Comparison of ENCODE assay signal across 12 cellular contexts in the genomic region with DNA sequence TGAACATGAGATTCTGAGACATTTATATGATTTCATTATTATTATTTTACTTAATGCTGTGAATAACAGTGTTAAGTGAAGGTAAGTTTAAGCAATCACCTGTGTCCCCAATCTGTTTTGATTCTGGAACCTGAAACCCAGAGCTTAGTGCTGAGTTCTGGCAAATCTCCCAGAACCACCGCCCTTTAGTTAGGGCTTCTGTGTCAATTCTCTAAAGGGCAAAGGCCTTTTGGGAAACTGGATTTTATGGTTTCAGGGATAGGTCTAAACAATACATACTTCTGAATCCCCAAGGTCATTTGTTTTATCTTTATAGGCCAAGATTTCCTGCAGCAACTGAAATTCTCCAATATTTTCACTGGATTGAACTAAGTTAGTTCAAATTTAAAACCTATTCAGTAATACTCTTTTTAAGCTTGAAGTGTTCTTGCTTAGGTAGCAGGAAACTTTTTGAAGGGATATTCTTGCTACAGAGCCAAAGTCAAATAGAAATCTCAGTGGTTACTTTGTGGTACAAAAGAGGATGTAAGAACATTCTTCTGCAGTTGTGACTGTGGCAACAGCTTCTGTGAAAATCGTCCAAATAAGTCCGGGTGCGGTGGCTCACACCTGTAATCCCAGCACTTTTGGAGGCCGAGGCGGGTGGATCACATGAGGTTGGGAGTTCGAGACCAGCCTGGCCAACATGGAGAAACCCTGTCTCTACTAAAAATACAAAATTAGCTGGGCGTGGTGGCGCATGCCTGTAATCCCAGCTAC. TPM values are rescaled to one million over a fixed set of nuclear protein-coding genes. Genes with fewer than 3 reads are reported as not detected.
DNase-seq lines count a peak whose midpoint lies in the region; ATAC-seq, FAIRE-seq and TF ChIP-seq lines count a peak whose summit lies in the region.
"Had no signal": no experiment of that assay in that cellular context is flagged by ENCODE, and none has a peak within 500 bp of the region (broad histone marks: within the 10 kb centered on the region; RNA-seq: fewer than 3 reads in every experiment).

No MANE protein-coding gene starts in this region.

- no peaks in the 10 kb centered on the region for H3K4me1 ChIP-seq in sigmoid colon
- no peaks in the 10 kb centered on the region for H3K4me1 ChIP-seq in left lung
- H3K4me1 ChIP-seq: suprapubic skin had no signal

- H3K27ac ChIP-seq in sigmoid colon, result no peak overlapping the region
- H3K27ac ChIP-seq in left lung, result no peak overlapping the region
- H3K27ac ChIP-seq: suprapubic skin had no signal

- FAIRE-seq in GM12891 (lab: Jason Lieb, UNC), result peak; percentile 80

- no peaks in the 10 kb centered on the region for H3K36me3 ChIP-seq in sigmoid colon
- no peaks in the 10 kb centered on the region for H3K36me3 ChIP-seq in left lung
- H3K36me3 ChIP-seq: suprapubic skin had no signal

- no peak for TF ChIP-seq POLR2A in GM12891 (IDR thresholded peaks at IDR 0.05; ENCODE audit: low read depth, low read length)
- no peak for TF ChIP-seq POLR2A in sigmoid colon (IDR thresholded peaks at IDR 0.05)

- no peak for TF ChIP-seq EP300 in sigmoid colon (IDR thresholded peaks at IDR 0.05)

- intact Hi-C loops in sigmoid colon (cut with DNase I), result no loop called here
- intact Hi-C loops in left lung (cut with DNase I), result no loop called here

- no peak for TF ChIP-seq CTCF in sigmoid colon (IDR thresholded peaks at IDR 0.05)
- TF ChIP-seq CTCF in foreskin fibroblast (IDR thresholded peaks at IDR 0.05; ENCODE audit: low read depth, low read length), result no peak
- TF ChIP-seq CTCF in left lung (IDR thresholded peaks at IDR 0.05), result no peak

- DNase-seq in GM12891 (ENCODE audit: insufficient read length, low spot score) (no peak), NCI-H2171 treated with DMSO at 0.1 percent for 48 hours (lab: John Stamatoyannopoulos, UW) (peak; percentile 87), sigmoid colon (no peak), foreskin fibroblast (no peak), left lung (no peak)
- no peak for DNase-seq in stimulated activated CD4-positive, alpha-beta T cell treated with anti-CD3 and anti-CD28 coated beads, Interleukin-1b, Interleukin-23, amount 100 ng/mL, for 48 hours
- DNase-seq: central memory CD4-positive, alpha-beta T cell; DND-41 had no signal

- H3K4me3 ChIP-seq in sigmoid colon (no peak overlapping the region), foreskin fibroblast (ENCODE audit: low read depth in 1 of 2, low read length in 2 of 2) (no peak overlapping the region), left lung (no peak overlapping the region)
- H3K4me3 ChIP-seq: suprapubic skin had no signal

- H3K27me3 ChIP-seq in sigmoid colon (no peaks in the 10 kb centered on the region), left lung (peaks cover 9 to 17% of the 10 kb centered on the region in 2 donors)
- H3K27me3 ChIP-seq: suprapubic skin had no signal

- H3K9me3 ChIP-seq in sigmoid colon (no peaks in the 10 kb centered on the region), left lung (no peaks in the 10 kb centered on the region)
- H3K9me3 ChIP-seq: suprapubic skin had no signal

- WGBS in sigmoid colon, 2 donors, result 10 to 43% methylated on average over 9 of the region's 9 CpGs

- peak; percentile 98 for ATAC-seq in GM19351 (IDR thresholded peaks at IDR 0.05; ENCODE audit: unreplicated experiment)
- ATAC-seq in HG02973 (IDR thresholded peaks at IDR 0.05; ENCODE audit: unreplicated experiment), result peak; percentile 98
- ATAC-seq in left lung, result no peak
- ATAC-seq: WTC11 had no signal

TF ChIP-seq in GM12891, 5 proteins besides CTCF, POLR2A, EP300 and RAD21:
- TF ChIP-seq SPI1 (IDR thresholded peaks at IDR 0.05; ENCODE audit: low read depth, low read length), result peak; percentile 58; the same call in 1 of the 2 replicates
- TF ChIP-seq POLR2AphosphoS5 (IDR thresholded peaks at IDR 0.05; ENCODE audit: low read depth, low read length), result no peak

RNA-seq across cellular contexts. Expression of gene PKP2, which starts 10.0 kb away (rescaled TPM):
- polyA plus RNA-seq in GM12891 (2012; ENCODE audit: low read depth, missing spikeins), result not detected
- total RNA-seq in sigmoid colon (1 to 10 TPM in 3 of 4 donors, under 1 TPM in 1; 0.71 to 4.2 (median 1.3) TPM), left lung (1 to 10 TPM; 1.5 to 2.2 TPM)
- polyA plus RNA-seq in sigmoid colon, result 10 to 100 TPM; 39.6 to 45.2 (median 42.1) TPM
